Comparison of ENCODE assay signal across 1 cellular context in genomic region chr2:216108967-216109921, GRCh38.
TF ChIP-seq lines count a peak whose summit lies in the region.

TSS of gene XRCC5 (plus strand) at chr2:216109348. CDS start at chr2:216109437, 89 bp downstream.

TF ChIP-seq in HepG2, 621 proteins besides CTCF, POLR2A, EP300 and RAD21 (continued from another document and continues in another):
- TF ChIP-seq, protein P1, sequence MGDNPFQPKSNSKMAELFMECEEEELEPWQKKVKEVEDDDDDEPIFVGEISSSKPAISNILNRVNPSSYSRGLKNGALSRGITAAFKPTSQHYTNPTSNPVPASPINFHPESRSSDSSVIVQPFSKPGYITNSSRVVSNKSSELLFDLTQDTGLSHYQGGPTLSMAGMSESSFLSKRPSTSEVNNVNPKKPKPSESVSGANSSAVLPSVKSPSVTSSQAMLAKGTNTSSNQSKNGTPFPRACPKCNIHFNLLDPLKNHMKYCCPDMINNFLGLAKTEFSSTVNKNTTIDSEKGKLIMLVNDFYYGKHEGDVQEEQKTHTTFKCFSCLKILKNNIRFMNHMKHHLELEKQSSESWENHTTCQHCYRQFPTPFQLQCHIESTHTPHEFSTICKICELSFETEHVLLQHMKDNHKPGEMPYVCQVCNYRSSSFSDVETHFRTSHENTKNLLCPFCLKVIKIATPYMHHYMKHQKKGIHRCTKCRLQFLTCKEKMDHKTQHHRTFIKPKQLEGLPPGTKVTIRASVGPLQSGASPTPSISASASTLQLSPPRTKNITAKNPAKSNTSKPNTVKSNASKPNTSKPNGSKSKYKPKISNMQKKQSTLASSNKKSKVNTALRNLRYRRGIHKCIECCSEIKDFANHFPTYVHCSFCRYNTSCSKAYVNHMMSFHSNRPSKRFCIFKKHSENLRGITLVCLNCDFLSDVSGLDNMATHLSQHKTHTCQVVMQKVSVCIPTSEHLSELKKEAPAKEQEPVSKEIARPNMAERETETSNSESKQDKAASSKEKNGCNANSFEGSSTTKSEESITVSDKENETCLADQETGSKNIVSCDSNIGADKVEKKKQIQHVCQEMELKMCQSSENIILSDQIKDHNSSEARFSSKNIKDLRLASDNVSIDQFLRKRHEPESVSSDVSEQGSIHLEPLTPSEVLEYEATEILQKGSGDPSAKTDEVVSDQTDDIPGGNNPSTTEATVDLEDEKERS (CRISPR knock-in tag; IDR thresholded peaks at IDR 0.05), result peak; percentile 78; the same call in 1 of the 2 replicates
- TF ChIP-seq BCL6 (CRISPR knock-in tag; IDR thresholded peaks at IDR 0.05) (peak; percentile 59; the same call in 1 of the 2 replicates), NKX3-1 (CRISPR knock-in tag; IDR thresholded peaks at IDR 0.05) (peak; percentile 94), GATAD2A (CRISPR knock-in tag; IDR thresholded peaks at IDR 0.05) (peak; percentile 50), ATF7 (IDR thresholded peaks at IDR 0.05) (no peak), ATF7 (CRISPR knock-in tag; IDR thresholded peaks at IDR 0.05) (no peak), PRDM10 (CRISPR knock-in tag; IDR thresholded peaks at IDR 0.05; ENCODE audit: low read depth) (peak; percentile 60; the same call in 1 of the 2 replicates), HMGXB3 (CRISPR knock-in tag; IDR thresholded peaks at IDR 0.05; ENCODE audit: borderline replicate concordance) (peak; percentile 66; the same call in 1 of the 2 replicates), ZNF569 (CRISPR knock-in tag; IDR thresholded peaks at IDR 0.05; ENCODE audit: borderline replicate concordance) (peak; percentile 99), SPEN (CRISPR knock-in tag; IDR thresholded peaks at IDR 0.05; ENCODE audit: low read depth) (peak; percentile 99), ZNF563 (CRISPR knock-in tag; IDR thresholded peaks at IDR 0.05) (peak; percentile 94; the same call in 1 of the 2 replicates), E2F1 (CRISPR knock-in tag; IDR thresholded peaks at IDR 0.05) (peak; percentile 100), ZBTB7A (CRISPR knock-in tag; IDR thresholded peaks at IDR 0.05) (peak; percentile 86), MBNL3 (CRISPR knock-in tag; conservative IDR thresholded peaks at IDR 0.05) (no peak), AKAP8 (CRISPR knock-in tag; IDR thresholded peaks at IDR 0.05) (peak; percentile 87), MBD4 (IDR thresholded peaks at IDR 0.05; ENCODE audit: borderline replicate concordance, low read length) (no peak), ZNF230 (CRISPR knock-in tag; IDR thresholded peaks at IDR 0.05) (no peak), ZFP36L1 (CRISPR knock-in tag; IDR thresholded peaks at IDR 0.05) (peak; percentile 69; the same call in 1 of the 2 replicates), NCOA1 (CRISPR knock-in tag; IDR thresholded peaks at IDR 0.05) (peak; percentile 72; the same call in 1 of the 2 replicates), TRIM22 (IDR thresholded peaks at IDR 0.05) (no peak), KDM6A (CRISPR knock-in tag; IDR thresholded peaks at IDR 0.05; ENCODE audit: low read depth) (no peak), ZNF615 (CRISPR knock-in tag; IDR thresholded peaks at IDR 0.05; ENCODE audit: borderline replicate concordance) (no peak), HOXA7 (CRISPR knock-in tag; IDR thresholded peaks at IDR 0.05) (no peak), ZNF724P (CRISPR knock-in tag; IDR thresholded peaks at IDR 0.05; ENCODE audit: borderline replicate concordance) (peak; percentile 87; the same call in 1 of the 2 replicates), RARG (CRISPR knock-in tag; IDR thresholded peaks at IDR 0.05; ENCODE audit: low read depth) (no peak), BATF2 (CRISPR knock-in tag; IDR thresholded peaks at IDR 0.05) (no peak), ZNF83 (CRISPR knock-in tag; IDR thresholded peaks at IDR 0.05; ENCODE audit: borderline replicate concordance) (peak; percentile 97), YEATS4 (CRISPR knock-in tag; IDR thresholded peaks at IDR 0.05; ENCODE audit: borderline replicate concordance) (peak; percentile 98)
- TF ChIP-seq, protein P2, sequence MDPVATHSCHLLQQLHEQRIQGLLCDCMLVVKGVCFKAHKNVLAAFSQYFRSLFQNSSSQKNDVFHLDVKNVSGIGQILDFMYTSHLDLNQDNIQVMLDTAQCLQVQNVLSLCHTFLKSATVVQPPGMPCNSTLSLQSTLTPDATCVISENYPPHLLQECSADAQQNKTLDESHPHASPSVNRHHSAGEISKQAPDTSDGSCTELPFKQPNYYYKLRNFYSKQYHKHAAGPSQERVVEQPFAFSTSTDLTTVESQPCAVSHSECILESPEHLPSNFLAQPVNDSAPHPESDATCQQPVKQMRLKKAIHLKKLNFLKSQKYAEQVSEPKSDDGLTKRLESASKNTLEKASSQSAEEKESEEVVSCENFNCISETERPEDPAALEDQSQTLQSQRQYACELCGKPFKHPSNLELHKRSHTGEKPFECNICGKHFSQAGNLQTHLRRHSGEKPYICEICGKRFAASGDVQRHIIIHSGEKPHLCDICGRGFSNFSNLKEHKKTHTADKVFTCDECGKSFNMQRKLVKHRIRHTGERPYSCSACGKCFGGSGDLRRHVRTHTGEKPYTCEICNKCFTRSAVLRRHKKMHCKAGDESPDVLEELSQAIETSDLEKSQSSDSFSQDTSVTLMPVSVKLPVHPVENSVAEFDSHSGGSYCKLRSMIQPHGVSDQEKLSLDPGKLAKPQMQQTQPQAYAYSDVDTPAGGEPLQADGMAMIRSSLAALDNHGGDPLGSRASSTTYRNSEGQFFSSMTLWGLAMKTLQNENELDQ (CRISPR knock-in tag; IDR thresholded peaks at IDR 0.05; ENCODE audit: borderline replicate concordance), result no peak
- TF ChIP-seq, protein P3, sequence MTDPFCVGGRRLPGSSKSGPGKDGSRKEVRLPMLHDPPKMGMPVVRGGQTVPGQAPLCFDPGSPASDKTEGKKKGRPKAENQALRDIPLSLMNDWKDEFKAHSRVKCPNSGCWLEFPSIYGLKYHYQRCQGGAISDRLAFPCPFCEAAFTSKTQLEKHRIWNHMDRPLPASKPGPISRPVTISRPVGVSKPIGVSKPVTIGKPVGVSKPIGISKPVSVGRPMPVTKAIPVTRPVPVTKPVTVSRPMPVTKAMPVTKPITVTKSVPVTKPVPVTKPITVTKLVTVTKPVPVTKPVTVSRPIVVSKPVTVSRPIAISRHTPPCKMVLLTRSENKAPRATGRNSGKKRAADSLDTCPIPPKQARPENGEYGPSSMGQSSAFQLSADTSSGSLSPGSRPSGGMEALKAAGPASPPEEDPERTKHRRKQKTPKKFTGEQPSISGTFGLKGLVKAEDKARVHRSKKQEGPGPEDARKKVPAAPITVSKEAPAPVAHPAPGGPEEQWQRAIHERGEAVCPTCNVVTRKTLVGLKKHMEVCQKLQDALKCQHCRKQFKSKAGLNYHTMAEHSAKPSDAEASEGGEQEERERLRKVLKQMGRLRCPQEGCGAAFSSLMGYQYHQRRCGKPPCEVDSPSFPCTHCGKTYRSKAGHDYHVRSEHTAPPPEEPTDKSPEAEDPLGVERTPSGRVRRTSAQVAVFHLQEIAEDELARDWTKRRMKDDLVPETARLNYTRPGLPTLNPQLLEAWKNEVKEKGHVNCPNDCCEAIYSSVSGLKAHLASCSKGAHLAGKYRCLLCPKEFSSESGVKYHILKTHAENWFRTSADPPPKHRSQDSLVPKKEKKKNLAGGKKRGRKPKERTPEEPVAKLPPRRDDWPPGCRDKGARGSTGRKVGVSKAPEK (CRISPR knock-in tag; IDR thresholded peaks at IDR 0.05; ENCODE audit: borderline replicate concordance), result no peak
- TF ChIP-seq, protein P4, sequence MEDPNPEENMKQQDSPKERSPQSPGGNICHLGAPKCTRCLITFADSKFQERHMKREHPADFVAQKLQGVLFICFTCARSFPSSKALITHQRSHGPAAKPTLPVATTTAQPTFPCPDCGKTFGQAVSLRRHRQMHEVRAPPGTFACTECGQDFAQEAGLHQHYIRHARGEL (CRISPR knock-in tag; IDR thresholded peaks at IDR 0.05), result no peak
- TF ChIP-seq, protein P5, sequence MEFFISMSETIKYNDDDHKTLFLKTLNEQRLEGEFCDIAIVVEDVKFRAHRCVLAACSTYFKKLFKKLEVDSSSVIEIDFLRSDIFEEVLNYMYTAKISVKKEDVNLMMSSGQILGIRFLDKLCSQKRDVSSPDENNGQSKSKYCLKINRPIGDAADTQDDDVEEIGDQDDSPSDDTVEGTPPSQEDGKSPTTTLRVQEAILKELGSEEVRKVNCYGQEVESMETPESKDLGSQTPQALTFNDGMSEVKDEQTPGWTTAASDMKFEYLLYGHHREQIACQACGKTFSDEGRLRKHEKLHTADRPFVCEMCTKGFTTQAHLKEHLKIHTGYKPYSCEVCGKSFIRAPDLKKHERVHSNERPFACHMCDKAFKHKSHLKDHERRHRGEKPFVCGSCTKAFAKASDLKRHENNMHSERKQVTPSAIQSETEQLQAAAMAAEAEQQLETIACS (CRISPR knock-in tag; IDR thresholded peaks at IDR 0.05), result peak; percentile 51; the same call in 1 of the 2 replicates
- TF ChIP-seq, protein P6, sequence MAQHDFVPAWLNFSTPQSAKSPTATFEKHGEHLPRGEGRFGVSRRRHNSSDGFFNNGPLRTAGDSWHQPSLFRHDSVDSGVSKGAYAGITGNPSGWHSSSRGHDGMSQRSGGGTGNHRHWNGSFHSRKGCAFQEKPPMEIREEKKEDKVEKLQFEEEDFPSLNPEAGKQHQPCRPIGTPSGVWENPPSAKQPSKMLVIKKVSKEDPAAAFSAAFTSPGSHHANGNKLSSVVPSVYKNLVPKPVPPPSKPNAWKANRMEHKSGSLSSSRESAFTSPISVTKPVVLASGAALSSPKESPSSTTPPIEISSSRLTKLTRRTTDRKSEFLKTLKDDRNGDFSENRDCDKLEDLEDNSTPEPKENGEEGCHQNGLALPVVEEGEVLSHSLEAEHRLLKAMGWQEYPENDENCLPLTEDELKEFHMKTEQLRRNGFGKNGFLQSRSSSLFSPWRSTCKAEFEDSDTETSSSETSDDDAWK (CRISPR knock-in tag; IDR thresholded peaks at IDR 0.05), result no peak
